Comparison of ENCODE assay signal across 19 cellular contexts in the genomic region with DNA sequence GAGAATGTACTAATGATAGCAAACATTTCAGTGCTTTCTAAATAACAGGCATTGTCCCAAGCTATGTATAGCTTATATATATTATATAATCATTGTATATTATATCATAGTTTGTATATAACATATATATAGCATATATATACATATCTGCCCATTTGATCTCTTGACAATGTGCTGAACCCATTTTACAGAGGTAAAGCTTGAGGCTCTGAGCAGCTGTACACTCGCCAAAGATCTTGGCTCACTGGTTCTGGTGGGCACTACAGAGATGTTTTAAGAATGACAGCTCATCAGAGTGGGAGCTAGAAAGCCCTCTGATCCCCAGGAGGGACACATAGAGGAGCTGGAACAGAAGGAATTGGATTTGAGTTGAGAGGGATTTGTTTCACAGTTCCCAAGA.
DNase-seq lines count a peak whose midpoint lies in the region; ATAC-seq and TF ChIP-seq lines count a peak whose summit lies in the region.
"Had no signal": no experiment of that assay in that cellular context is flagged by ENCODE, and none has a peak within 500 bp of the region (broad histone marks: within the 10 kb centered on the region; RNA-seq: fewer than 3 reads in every experiment).

No MANE protein-coding gene starts in this region.

- H3K9me3 ChIP-seq in right atrium auricular region (no peaks in the 10 kb centered on the region), right lobe of liver (no peaks in the 10 kb centered on the region), spleen (no peaks in the 10 kb centered on the region), colonic mucosa (no peaks in the 10 kb centered on the region)

- DNase-seq in right atrium auricular region (ENCODE audit: low spot score) (no peak), left ventricle myocardium superior (no peak), right lobe of liver (no peak), spleen (no peak), colonic mucosa (no peak)
- DNase-seq: activated naive CD4-positive, alpha-beta T cell; cortex of kidney; DMS53; H7; hypothalamus; kidney; NCI-H748 treated with DMSO at 0.1 percent for 48 hours; PC-3; stimulated activated naive CD4-positive, alpha-beta T cell treated with Interleukin-2 at 50 U/mL for 16 hours; WERI-Rb-1 had no signal

- ATAC-seq in left ventricle myocardium superior: no peak
- no peak for ATAC-seq in right lobe of liver
- no peak for ATAC-seq in HG03139 (IDR thresholded peaks at IDR 0.05; ENCODE audit: unreplicated experiment)
- ATAC-seq in HG03520 (IDR thresholded peaks at IDR 0.05; ENCODE audit: unreplicated experiment): no peak
- no peak for ATAC-seq in GM18505 (IDR thresholded peaks at IDR 0.05; ENCODE audit: unreplicated experiment)
- ATAC-seq: GM12878, PC-3 had no signal

- WGBS in right lobe of liver (ENCODE audit: insufficient coverage, low coverage, low lambda C conversion rate, missing lambda C conversion rate): 89% methylated on average over 1 of the region's 1 CpG
- 92 to 100% (median 96%) methylated on average over 1 of the region's 1 CpG for WGBS in spleen, 5 donors

- H3K36me3 ChIP-seq in right atrium auricular region (no peaks in the 10 kb centered on the region), right lobe of liver (no peaks in the 10 kb centered on the region), spleen (peaks cover 0 to 3% (median 0%) of the 10 kb centered on the region in 6 donors), colonic mucosa (no peaks in the 10 kb centered on the region)
- H3K36me3 ChIP-seq: WERI-Rb-1 had no signal

- H3K27ac ChIP-seq in right atrium auricular region (peak overlapping the region; percentile 79 to 89), right lobe of liver (peak overlapping the region in 2 of 3 donors; percentile 50 to 77), spleen (peak overlapping the region in 5 of 8 donors; percentile 22 to 91 (median 73)), colonic mucosa (no peak overlapping the region)
- H3K27ac ChIP-seq: WERI-Rb-1 had no signal

- H3K27me3 ChIP-seq in right atrium auricular region: no peaks in the 10 kb centered on the region
- no peaks in the 10 kb centered on the region for H3K27me3 ChIP-seq in right lobe of liver
- H3K27me3 ChIP-seq in spleen (replicated peaks in 1 of 7): peaks cover 0 to 25% (median 0%) of the 10 kb centered on the region in 7 donors
- H3K27me3 ChIP-seq in colonic mucosa: no peaks in the 10 kb centered on the region

- TF ChIP-seq POLR2A in right lobe of liver (IDR thresholded peaks at IDR 0.05): no peak
- TF ChIP-seq POLR2A in spleen (IDR thresholded peaks at IDR 0.05): no peak
- TF ChIP-seq POLR2A in GM18505 (IDR thresholded peaks at IDR 0.05; ENCODE audit: borderline replicate concordance, extremely low read depth, insufficient read depth, insufficient read length): no peak

- H3K4me3 ChIP-seq in right atrium auricular region (no peak overlapping the region), right lobe of liver (no peak overlapping the region), spleen (no peak overlapping the region), colonic mucosa (no peak overlapping the region)
- H3K4me3 ChIP-seq: GM12878 had no signal

- H3K9ac ChIP-seq in colonic mucosa (ENCODE audit: low read depth in 2 of 2, low read length in 2 of 2): no peak overlapping the region

- intact Hi-C loops in left ventricle myocardium superior (cut with micrococcal nuclease): no loop called here
- intact Hi-C loops in right lobe of liver (cut with DNase I): no loop called here
- intact Hi-C loops in spleen (cut with DNase I; ENCODE audit: low total_unique reads): no loop called here
- intact Hi-C loops in colonic mucosa (cut with DNase I): no loop called here

- TF ChIP-seq CTCF in right atrium auricular region (IDR thresholded peaks at IDR 0.05): no peak
- TF ChIP-seq CTCF in right lobe of liver (IDR thresholded peaks at IDR 0.05): no peak
- no peak for TF ChIP-seq CTCF in spleen (IDR thresholded peaks at IDR 0.05 in 8 of 11, conservative IDR thresholded peaks at IDR 0.05 in 3 of 11)
- TF ChIP-seq CTCF in colonic mucosa (IDR thresholded peaks at IDR 0.05): no peak

- H3K4me1 ChIP-seq in right atrium auricular region: peaks cover 0 to 94% of the 10 kb centered on the region in 2 donors
- peaks cover 2 to 54% (median 21%) of the 10 kb centered on the region in 4 donors for H3K4me1 ChIP-seq in right lobe of liver
- H3K4me1 ChIP-seq in spleen: peaks cover 26 to 100% (median 78%) of the 10 kb centered on the region in 6 donors
- H3K4me1 ChIP-seq in colonic mucosa: peaks cover 15% of the 10 kb centered on the region
